In the genomic region with DNA sequence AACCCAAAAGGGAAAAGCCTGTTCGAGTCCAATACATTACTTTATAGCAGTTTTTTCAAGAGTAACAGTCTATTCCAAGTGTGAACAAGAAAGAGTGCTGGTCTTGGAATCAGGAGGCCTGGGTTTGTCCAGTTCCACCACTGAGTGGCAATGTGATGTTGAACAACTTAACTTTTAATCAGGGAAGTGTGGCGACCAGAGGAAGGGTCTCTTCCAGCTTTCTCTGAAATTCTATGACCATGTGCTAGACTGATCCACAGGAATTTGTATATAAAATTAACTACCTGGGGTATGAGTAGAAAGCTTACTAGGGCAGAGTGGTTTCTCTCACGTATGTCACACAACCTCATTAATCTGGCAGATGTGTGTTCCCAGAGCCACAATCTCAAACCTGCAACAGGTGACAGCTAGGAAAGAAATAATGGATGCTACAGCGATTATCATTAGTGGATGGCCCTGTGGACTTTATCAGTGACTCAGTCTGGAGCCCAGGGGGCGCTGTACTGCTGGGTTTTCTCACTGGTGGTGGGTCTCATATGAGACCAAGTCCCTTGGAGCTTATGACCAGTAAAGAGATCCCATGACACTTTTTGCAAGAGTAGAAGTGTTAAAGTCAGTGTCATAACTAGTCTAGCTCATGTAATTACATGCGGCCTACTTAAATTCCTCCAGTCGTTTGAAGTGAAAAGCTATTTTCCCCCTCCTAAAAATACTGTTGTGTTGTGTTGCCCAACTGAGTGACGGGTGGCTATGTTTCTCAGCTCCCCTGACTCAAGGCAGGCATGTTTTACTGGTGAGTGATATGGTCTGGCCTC, we compare ENCODE assay signal across 1 cellular context.
TF ChIP-seq lines count a peak whose summit lies in the region.

No MANE protein-coding gene starts in this region.

TF ChIP-seq in HCT116, 20 proteins besides CTCF, POLR2A, EP300 and RAD21 (continued from another document):
- TF ChIP-seq, protein P1, sequence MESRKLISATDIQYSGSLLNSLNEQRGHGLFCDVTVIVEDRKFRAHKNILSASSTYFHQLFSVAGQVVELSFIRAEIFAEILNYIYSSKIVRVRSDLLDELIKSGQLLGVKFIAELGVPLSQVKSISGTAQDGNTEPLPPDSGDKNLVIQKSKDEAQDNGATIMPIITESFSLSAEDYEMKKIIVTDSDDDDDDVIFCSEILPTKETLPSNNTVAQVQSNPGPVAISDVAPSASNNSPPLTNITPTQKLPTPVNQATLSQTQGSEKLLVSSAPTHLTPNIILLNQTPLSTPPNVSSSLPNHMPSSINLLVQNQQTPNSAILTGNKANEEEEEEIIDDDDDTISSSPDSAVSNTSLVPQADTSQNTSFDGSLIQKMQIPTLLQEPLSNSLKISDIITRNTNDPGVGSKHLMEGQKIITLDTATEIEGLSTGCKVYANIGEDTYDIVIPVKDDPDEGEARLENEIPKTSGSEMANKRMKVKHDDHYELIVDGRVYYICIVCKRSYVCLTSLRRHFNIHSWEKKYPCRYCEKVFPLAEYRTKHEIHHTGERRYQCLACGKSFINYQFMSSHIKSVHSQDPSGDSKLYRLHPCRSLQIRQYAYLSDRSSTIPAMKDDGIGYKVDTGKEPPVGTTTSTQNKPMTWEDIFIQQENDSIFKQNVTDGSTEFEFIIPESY (IDR thresholded peaks at IDR 0.05; ENCODE audit: extremely low read depth, insufficient replicate concordance, low read length), result no peak
- no peak for TF ChIP-seq SRF (IDR thresholded peaks at IDR 0.05; ENCODE audit: low read depth)
- no peak for TF ChIP-seq ZNF274 (IDR thresholded peaks at IDR 0.05; ENCODE audit: low read depth, low read length)
- TF ChIP-seq, protein P2, sequence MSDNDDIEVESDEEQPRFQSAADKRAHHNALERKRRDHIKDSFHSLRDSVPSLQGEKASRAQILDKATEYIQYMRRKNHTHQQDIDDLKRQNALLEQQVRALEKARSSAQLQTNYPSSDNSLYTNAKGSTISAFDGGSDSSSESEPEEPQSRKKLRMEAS (IDR thresholded peaks at IDR 0.05), result no peak
- no peak for TF ChIP-seq POLR2AphosphoS5 (IDR thresholded peaks at IDR 0.05; ENCODE audit: low read depth, low read length)
- TF ChIP-seq, protein P3, sequence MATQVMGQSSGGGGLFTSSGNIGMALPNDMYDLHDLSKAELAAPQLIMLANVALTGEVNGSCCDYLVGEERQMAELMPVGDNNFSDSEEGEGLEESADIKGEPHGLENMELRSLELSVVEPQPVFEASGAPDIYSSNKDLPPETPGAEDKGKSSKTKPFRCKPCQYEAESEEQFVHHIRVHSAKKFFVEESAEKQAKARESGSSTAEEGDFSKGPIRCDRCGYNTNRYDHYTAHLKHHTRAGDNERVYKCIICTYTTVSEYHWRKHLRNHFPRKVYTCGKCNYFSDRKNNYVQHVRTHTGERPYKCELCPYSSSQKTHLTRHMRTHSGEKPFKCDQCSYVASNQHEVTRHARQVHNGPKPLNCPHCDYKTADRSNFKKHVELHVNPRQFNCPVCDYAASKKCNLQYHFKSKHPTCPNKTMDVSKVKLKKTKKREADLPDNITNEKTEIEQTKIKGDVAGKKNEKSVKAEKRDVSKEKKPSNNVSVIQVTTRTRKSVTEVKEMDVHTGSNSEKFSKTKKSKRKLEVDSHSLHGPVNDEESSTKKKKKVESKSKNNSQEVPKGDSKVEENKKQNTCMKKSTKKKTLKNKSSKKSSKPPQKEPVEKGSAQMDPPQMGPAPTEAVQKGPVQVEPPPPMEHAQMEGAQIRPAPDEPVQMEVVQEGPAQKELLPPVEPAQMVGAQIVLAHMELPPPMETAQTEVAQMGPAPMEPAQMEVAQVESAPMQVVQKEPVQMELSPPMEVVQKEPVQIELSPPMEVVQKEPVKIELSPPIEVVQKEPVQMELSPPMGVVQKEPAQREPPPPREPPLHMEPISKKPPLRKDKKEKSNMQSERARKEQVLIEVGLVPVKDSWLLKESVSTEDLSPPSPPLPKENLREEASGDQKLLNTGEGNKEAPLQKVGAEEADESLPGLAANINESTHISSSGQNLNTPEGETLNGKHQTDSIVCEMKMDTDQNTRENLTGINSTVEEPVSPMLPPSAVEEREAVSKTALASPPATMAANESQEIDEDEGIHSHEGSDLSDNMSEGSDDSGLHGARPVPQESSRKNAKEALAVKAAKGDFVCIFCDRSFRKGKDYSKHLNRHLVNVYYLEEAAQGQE (IDR thresholded peaks at IDR 0.05; ENCODE audit: low read depth), result no peak
- no peak for TF ChIP-seq JUND (IDR thresholded peaks at IDR 0.05)
